ENCODE assay signal across 8 cellular contexts in the genomic region with DNA sequence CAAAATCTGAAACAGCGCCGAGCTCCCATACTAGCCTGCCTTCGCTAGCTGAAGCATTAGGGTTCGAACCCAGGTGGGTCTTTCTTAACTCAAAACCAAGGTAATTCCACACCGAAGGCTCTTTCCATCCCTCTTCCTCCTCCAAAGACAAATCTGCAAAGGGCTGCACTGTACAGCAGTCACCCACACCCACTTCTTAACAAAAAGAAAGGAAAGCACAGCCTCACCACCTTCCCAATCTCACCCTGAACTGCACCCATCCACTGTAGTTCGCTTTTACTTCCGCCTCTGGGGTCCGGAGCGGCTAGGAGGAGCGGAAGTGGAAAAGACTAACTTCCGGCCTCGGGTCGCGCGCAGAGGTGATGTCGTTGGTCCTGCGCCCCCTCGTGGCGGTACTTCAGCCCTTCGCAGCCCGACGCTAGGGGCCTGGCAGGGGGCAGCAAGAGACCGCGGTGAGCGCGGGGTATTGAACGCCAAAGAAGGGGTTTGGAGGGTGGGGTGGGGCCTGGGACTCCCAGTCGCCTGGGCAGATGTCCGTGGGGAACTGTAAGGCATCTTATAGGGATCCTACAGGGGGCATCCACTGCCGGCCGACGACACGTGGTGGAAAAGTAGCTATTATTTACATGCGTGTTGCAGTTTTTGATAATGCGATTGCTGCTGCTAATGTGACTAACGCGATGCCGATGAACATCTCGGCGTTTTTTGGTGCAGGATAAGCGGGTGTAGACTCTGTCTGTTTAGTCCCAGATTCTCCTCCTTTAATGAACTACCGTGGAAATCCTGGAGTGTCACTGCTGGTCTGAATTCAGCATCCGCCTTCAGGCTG. TPM values are rescaled to one million over a fixed set of nuclear protein-coding genes. Genes with fewer than 3 reads are reported as not detected.
DNase-seq lines count a peak whose midpoint lies in the region; ATAC-seq and TF ChIP-seq lines count a peak whose summit lies in the region.

A gene with protein sequence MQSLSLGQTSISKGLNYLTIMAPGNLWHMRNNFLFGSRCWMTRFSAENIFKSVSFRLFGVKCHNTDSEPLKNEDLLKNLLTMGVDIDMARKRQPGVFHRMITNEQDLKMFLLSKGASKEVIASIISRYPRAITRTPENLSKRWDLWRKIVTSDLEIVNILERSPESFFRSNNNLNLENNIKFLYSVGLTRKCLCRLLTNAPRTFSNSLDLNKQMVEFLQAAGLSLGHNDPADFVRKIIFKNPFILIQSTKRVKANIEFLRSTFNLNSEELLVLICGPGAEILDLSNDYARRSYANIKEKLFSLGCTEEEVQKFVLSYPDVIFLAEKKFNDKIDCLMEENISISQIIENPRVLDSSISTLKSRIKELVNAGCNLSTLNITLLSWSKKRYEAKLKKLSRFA (minus strand): TSS at position 290 of the 829 bp plus-strand sequence. CDS start 619 bp downstream, outside the sequence.

- no peaks in the 10 kb centered on the region for H3K27me3 ChIP-seq in muscle layer of colon (ENCODE audit: control insufficient read depth in 1 of 2, insufficient read depth in 2 of 2, low read length in 2 of 2)

- peaks cover 0 to 8% (median 0%) of the 10 kb centered on the region in 3 donors for H3K9me3 Mint-ChIP-seq in IgD-negative memory B cell

- peak within 1 kb of the TSS; percentile 85 for H3K9ac ChIP-seq in muscle layer of colon (ENCODE audit: low read length)

- peak within 1 kb of the TSS; percentile 63 to 94 (median 93) for H3K27ac Mint-ChIP-seq in IgD-negative memory B cell

- no peaks in the 10 kb centered on the region for H3K9me3 ChIP-seq in muscle layer of colon (ENCODE audit: low read length)

- peaks cover 13 to 37% (median 29%) of the 10 kb centered on the region in 3 donors for H3K4me1 Mint-ChIP-seq in IgD-negative memory B cell

- H3K4me3 ChIP-seq in muscle layer of colon (ENCODE audit: low read depth in 1 of 2, low read length in 2 of 2): peak within 1 kb of the TSS; percentile 95 to 100

- ATAC-seq in GM21529 (IDR thresholded peaks at IDR 0.05; ENCODE audit: unreplicated experiment): peak; percentile 97

- peak within 1 kb of the TSS; percentile 92 to 98 (median 96) for H3K4me3 Mint-ChIP-seq in IgD-negative memory B cell

- H3K4me1 ChIP-seq in muscle layer of colon (ENCODE audit: insufficient read depth, low read length): peaks cover 18% of the 10 kb centered on the region

- no peaks in the 10 kb centered on the region for H3K36me3 ChIP-seq in muscle layer of colon (ENCODE audit: insufficient read depth, low read length)

- DNase-seq in DMS153 (lab: John Stamatoyannopoulos, UW) (peak; percentile 82), OCI-M1 (lab: John Stamatoyannopoulos, UW) (peak; percentile 100), activated T-cell treated with anti-CD3 and anti-CD28 coated beads for 4 hours (peak; percentile 92), erythroblast (lab: John Stamatoyannopoulos, UW) (peak; percentile 95 to 96)
- peak; percentile 86 for DNase-seq in stimulated activated CD8-positive, alpha-beta memory T cell treated with anti-CD3 and anti-CD28 coated beads, Interleukin-7, amount 100 ng/mL, for 24 hours (ENCODE audit: low read depth)

- H3K36me3 Mint-ChIP-seq in IgD-negative memory B cell: peaks cover 5% of the 10 kb centered on the region

- H3K27me3 Mint-ChIP-seq in IgD-negative memory B cell: no peaks in the 10 kb centered on the region

- TF ChIP-seq POLR2A in erythroblast (IDR thresholded peaks at IDR 0.05; ENCODE audit: low read length): peak; percentile 77

- H3K27ac ChIP-seq in muscle layer of colon (ENCODE audit: low read depth, low read length): peak within 1 kb of the TSS; percentile 74

RNA-seq across cellular contexts. Expression of the gene that starts here (rescaled TPM):
- 12.4 TPM for polyA plus RNA-seq in IgD-negative memory B cell

Comparison
In these comparisons a context has a peak if more than half of its experiments do, and no peak if none do; other contexts are left out.
1. Peak in every context shown above with its lines: DNase-seq, ATAC-seq, H3K4me3 ChIP-seq and H3K27ac ChIP-seq.